ENCODE assay signal across 10 cellular contexts in the genomic region with DNA sequence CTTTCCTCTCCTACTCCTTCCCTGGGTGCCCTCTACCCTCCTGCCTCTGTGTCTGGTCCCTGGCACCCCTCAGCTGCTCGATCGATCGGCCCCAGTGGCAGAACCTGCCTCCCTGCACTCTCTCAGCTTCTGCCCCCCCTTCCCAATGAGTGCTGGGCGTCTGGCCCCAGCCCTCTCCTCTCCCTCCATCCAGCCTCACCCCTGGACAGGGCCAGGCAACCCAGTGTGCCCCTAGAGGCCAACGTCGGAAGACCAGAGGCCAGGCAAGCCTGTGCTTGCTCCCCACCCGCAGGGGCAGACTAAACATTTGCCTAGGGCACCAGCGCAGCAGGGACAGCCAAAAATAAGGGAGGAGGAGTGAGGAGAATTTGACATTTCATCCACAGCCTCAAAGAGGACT. TPM values are rescaled to one million over a fixed set of nuclear protein-coding genes. Genes with fewer than 3 reads are reported as not detected.
DNase-seq lines count a peak whose midpoint lies in the region; ATAC-seq and TF ChIP-seq lines count a peak whose summit lies in the region.
"Had no signal": no experiment of that assay in that cellular context is flagged by ENCODE, and none has a peak within 500 bp of the region (broad histone marks: within the 10 kb centered on the region; RNA-seq: fewer than 3 reads in every experiment).

No MANE protein-coding gene starts in this region.

- H3K4me3 ChIP-seq in HCT116 (replicated peaks in 1 of 2; ENCODE audit: low read depth in 1 of 2, low read length in 2 of 2) (no peak overlapping the region; a peak in 1 of 4 replicates), right lobe of liver (no peak overlapping the region), aorta (ENCODE audit: low read length in 2 of 2) (no peak overlapping the region)
- H3K4me3 ChIP-seq: ovary had no signal

- intact Hi-C loops in HCT116 (cut with micrococcal nuclease) (loop anchor here (5.0 kb wide), 2 partner anchors 40 to 45 kb away; a partner anchor contains a TSS), right lobe of liver (cut with DNase I) (no loop called here), aorta (cut with DNase I) (loop anchor here (2.0 to 5.0 kb wide), 2 partner anchors 40 to 44 kb away; a partner anchor contains a TSS)

- H3K4me1 ChIP-seq in HCT116 (ENCODE audit: control insufficient read depth in 1 of 2, insufficient read depth in 2 of 2, low read length in 2 of 2) (peaks cover 25 to 30% of the 10 kb centered on the region in 2 experiments), right lobe of liver (no peaks in the 10 kb centered on the region), aorta (ENCODE audit: control insufficient read depth in 1 of 2, insufficient read depth in 2 of 2, low read length in 2 of 2) (no peaks in the 10 kb centered on the region)

- H3K9me2 ChIP-seq in HCT116 (ENCODE audit: insufficient read depth) = no peaks in the 10 kb centered on the region

- H3K9me3 ChIP-seq in HCT116 (ENCODE audit: control insufficient read depth in 1 of 2, insufficient read depth in 1 of 2, low read depth in 1 of 2, low read length in 2 of 2) (no peaks in the 10 kb centered on the region), right lobe of liver (no peaks in the 10 kb centered on the region), aorta (ENCODE audit: control insufficient read depth, low read length) (no peaks in the 10 kb centered on the region)
- H3K9me3 ChIP-seq: ovary had no signal

- no peaks in the 10 kb centered on the region for H3K36me3 ChIP-seq in HCT116 (ENCODE audit: control insufficient read depth in 1 of 2, insufficient read depth in 2 of 2, low read length in 2 of 2)
- no peaks in the 10 kb centered on the region for H3K36me3 ChIP-seq in right lobe of liver
- H3K36me3 ChIP-seq in aorta (ENCODE audit: control insufficient read depth in 1 of 2, insufficient read depth in 2 of 2, low read length in 1 of 2) = peaks cover 0 to 4% of the 10 kb centered on the region in 2 donors
- H3K36me3 ChIP-seq: ovary had no signal

- CTCF ChIA-PET in HCT116 (lab: Charles Lee) = interaction anchor here (1.7 to 2.3 kb wide), 3 partner anchors 11 to 44 kb away, joined by 4 to 7 read pairs (median 7); a partner anchor contains a TSS

- ATAC-seq in HCT116 = peak; percentile 82
- ATAC-seq in right lobe of liver = peak; percentile 50 to 76 (median 65)
- peak; percentile 80 for ATAC-seq in aorta (ENCODE audit: low FRiP score)
- no peak for ATAC-seq in GM19395 (IDR thresholded peaks at IDR 0.05; ENCODE audit: unreplicated experiment)

- no TSS peak for BruUV-seq in HCT116 (replicated peaks; lab: Mats Ljungman, UMichigan)

- H2AFZ ChIP-seq in HCT116 (ENCODE audit: low read depth, low read length, poor library complexity, severe bottlenecking) = no peak overlapping the region

- WGBS in right lobe of liver (ENCODE audit: insufficient coverage, low coverage, low lambda C conversion rate, missing lambda C conversion rate) = 29% methylated on average over 7 of the region's 8 CpGs
- 1 to 5% methylated on average over 8 of the region's 8 CpGs for WGBS in aorta, 2 donors

- POLR2A ChIA-PET in HCT116 (lab: Charles Lee) = no interaction called here

- RAD21 ChIA-PET in HCT116 (lab: Charles Lee; ENCODE audit: low non-redundant PET in 1 of 2, low total read pairs in 2 of 2, uncharacterized antibody in 2 of 2, unreplicated experiment in 2 of 2) = no interaction called here

- TF ChIP-seq RAD21 in HCT116 (IDR thresholded peaks at IDR 0.05; ENCODE audit: low read depth) = peak; percentile 42; the same call in 1 of the 2 replicates

- H3K9ac ChIP-seq in HCT116 (ENCODE audit: low read length) = no peak overlapping the region

- peaks cover 12% of the 10 kb centered on the region; the same call in 1 of the 2 replicates for H3K27me3 ChIP-seq in HCT116 (ENCODE audit: insufficient read depth, low read length)
- no peaks in the 10 kb centered on the region for H3K27me3 ChIP-seq in right lobe of liver
- no peaks in the 10 kb centered on the region for H3K27me3 ChIP-seq in aorta (ENCODE audit: control insufficient read depth in 1 of 2, insufficient read depth in 2 of 2, low read length in 1 of 2)
- H3K27me3 ChIP-seq: ovary had no signal

- H4K20me1 ChIP-seq in HCT116 (ENCODE audit: insufficient read depth) = no peaks in the 10 kb centered on the region

- peak; percentile 77 for DNase-seq in DMS53 (lab: John Stamatoyannopoulos, UW)
- DNase-seq in HCT116 (ENCODE audit: low read depth, low spot score) = peak; percentile 63
- DNase-seq in NCI-H69 (lab: John Stamatoyannopoulos, UW) = peak; percentile 99
- DNase-seq in astrocyte of the hippocampus (ENCODE audit: low read depth, low spot score) = peak; percentile 69
- DNase-seq in right lobe of liver = peak; percentile 33 to 49 (median 44)
- DNase-seq in aorta = peak; percentile 70 to 86
- no peak for DNase-seq in central memory CD4-positive, alpha-beta T cell

- no peak for TF ChIP-seq POLR2A in HCT116 (IDR thresholded peaks at IDR 0.05; ENCODE audit: borderline replicate concordance, extremely low read depth, insufficient read depth, insufficient read length)
- no peak for TF ChIP-seq POLR2A in right lobe of liver (IDR thresholded peaks at IDR 0.05)

- TF ChIP-seq CTCF in HCT116 (IDR thresholded peaks at IDR 0.05 in 2 of 3, conservative IDR thresholded peaks at IDR 0.05 in 1 of 3; ENCODE audit: borderline replicate concordance in 1 of 3, insufficient read depth in 1 of 3, low read depth in 2 of 3, low read length in 2 of 3) (peak; percentile 77 to 88 (median 85)), right lobe of liver (IDR thresholded peaks at IDR 0.05) (peak; percentile 13 to 41 (median 30))

- H3K4me2 ChIP-seq in HCT116 (ENCODE audit: low read length) = peak overlapping the region; percentile 80

- no peak overlapping the region for H3K27ac ChIP-seq in HCT116 (ENCODE audit: low read depth, low read length)
- H3K27ac ChIP-seq in right lobe of liver = no peak overlapping the region
- H3K27ac ChIP-seq in aorta (ENCODE audit: low read depth in 1 of 2, low read length in 2 of 2) = peak overlapping the region; percentile 34 to 96
- H3K27ac ChIP-seq: ovary had no signal

- H3K79me2 ChIP-seq in HCT116 (ENCODE audit: insufficient read depth, low read length) = no peaks in the 10 kb centered on the region

TF ChIP-seq in HCT116, 20 proteins besides CTCF, POLR2A, EP300 and RAD21:
- TF ChIP-seq YY1 (IDR thresholded peaks at IDR 0.05; ENCODE audit: extremely low read depth, insufficient replicate concordance, low read depth, low read length) = peak; percentile 44
- no peak for TF ChIP-seq FOSL1 (IDR thresholded peaks at IDR 0.05; ENCODE audit: low read depth)
- TF ChIP-seq TCF7L2 (IDR thresholded peaks at IDR 0.05; ENCODE audit: borderline replicate concordance, extremely low read depth, insufficient read depth, insufficient read length) = peak; percentile 26
- 0 out of 2 replicates have a peak, but pooled peaks have one; percentile 30 for TF ChIP-seq CBX3 (IDR thresholded peaks at IDR 0.05; ENCODE audit: low read depth)
TF ChIP-seq in HCT116: peak in this region for 3.

RNA-seq across cellular contexts. Expression of a gene that starts 43.5 kb away (rescaled TPM):
- 0.20 TPM for total RNA-seq in HCT116 (2021; ENCODE audit: unreplicated experiment)
- polyA plus RNA-seq in HCT116 (2012) = 0.48 and 1.2 TPM in 2 replicates
- total RNA-seq in right lobe of liver = 1 to 10 TPM in 3 of 6 experiments, under 1 TPM in 3; 0.17 to 2.0 (median 1.0) TPM
- 10 to 100 TPM; 31.7 to 35.6 TPM for total RNA-seq in aorta
- polyA plus RNA-seq in aorta = 10 to 100 TPM; 11.6 to 67.8 TPM
- total RNA-seq: T-helper 1 cell treated with Interleukin-12 subunit alpha and Interleukin-12 subunit beta and Interleukin-4 antibody, amounts not matched to agents 30 ng/mL and 1 ng/mL, for 36 hours had no signal

Comparison
In these comparisons a context has a peak if more than half of its experiments do, and no peak if none do; other contexts are left out.
1. H3K27ac ChIP-seq: peak in aorta (2 of 2); none in HCT116 (single experiment) and right lobe of liver (0 of 3).
2. RNA of a gene that starts 43.5 kb away (total RNA-seq): 31.7 to 35.6 TPM in aorta; 0.17 to 2.0 TPM in right lobe of liver and 0.20 TPM in HCT116 (single experiment); every median in the first group is over 10 times any median in the second.
3. intact Hi-C loops: an anchor here in HCT116 (5.0 kb wide) and aorta (2.0 to 5.0 kb wide); none called in right lobe of liver.